ENCODE assay signal across 1 cellular context in genomic region chr6:107666084-107666981, GRCh38.
A peak's percentile ranks its signal among the peaks of the same experiment; 100 is the strongest.
TF ChIP-seq lines count a peak whose summit lies in the region.

No MANE protein-coding gene starts in this region.

TF ChIP-seq in HEK293, 187 proteins besides CTCF, POLR2A, EP300 and RAD21 (continued from another document and continues in another):
- TF ChIP-seq ZBTB10 (tag by site-specific recombination; IDR thresholded peaks at IDR 0.05), result no peak
- no peak for TF ChIP-seq ZNF114 (tag by site-specific recombination; IDR thresholded peaks at IDR 0.05)
- TF ChIP-seq ZEB2 (tag by site-specific recombination; IDR thresholded peaks at IDR 0.05), result peak; percentile 90
- no peak for TF ChIP-seq ZNF510 (tag by site-specific recombination; IDR thresholded peaks at IDR 0.05; ENCODE audit: insufficient replicate concordance)
- peak; percentile 42; the same call in 1 of the 2 replicates for TF ChIP-seq PRDM10 (tag by site-specific recombination; IDR thresholded peaks at IDR 0.05)
- peak; percentile 78 for TF ChIP-seq INSM2 (tag by site-specific recombination; IDR thresholded peaks at IDR 0.05)
- TF ChIP-seq ZSCAN5A (tag by site-specific recombination; IDR thresholded peaks at IDR 0.05), result no peak
- TF ChIP-seq MYNN (tag by site-specific recombination; IDR thresholded peaks at IDR 0.05; ENCODE audit: borderline replicate concordance), result peak; percentile 50; the same call in 1 of the 2 replicates
- no peak for TF ChIP-seq HIC1 (tag by site-specific recombination; IDR thresholded peaks at IDR 0.05)
- TF ChIP-seq ELK4 (IDR thresholded peaks at IDR 0.05; ENCODE audit: borderline replicate concordance, low read depth, low read length), result no peak
- 0 out of 2 replicates have a peak, but pooled peaks have one; percentile 15 for TF ChIP-seq ZNF391 (tag by site-specific recombination; IDR thresholded peaks at IDR 0.05; ENCODE audit: borderline replicate concordance, low read depth)
- peak; percentile 67; the same call in 1 of the 2 replicates for TF ChIP-seq ZNF501 (tag by site-specific recombination; IDR thresholded peaks at IDR 0.05)
- TF ChIP-seq ZFHX2 (tag by site-specific recombination; conservative IDR thresholded peaks at IDR 0.05), result no peak
- TF ChIP-seq ZBTB44 (tag by site-specific recombination; IDR thresholded peaks at IDR 0.05), result peak; percentile 4; the same call in 1 of the 2 replicates
- TF ChIP-seq ZNF792 (tag by site-specific recombination; IDR thresholded peaks at IDR 0.05), result no peak
- peak; percentile 87 for TF ChIP-seq ZBTB17 (tag by site-specific recombination; IDR thresholded peaks at IDR 0.05)
- TF ChIP-seq ZNF639 (tag by site-specific recombination; IDR thresholded peaks at IDR 0.05), result peak; percentile 54; the same call in 1 of the 2 replicates
- no peak for TF ChIP-seq ZNF354C (tag by site-specific recombination; IDR thresholded peaks at IDR 0.05; ENCODE audit: borderline replicate concordance, low read depth)
- TF ChIP-seq KLF9 (tag by site-specific recombination; IDR thresholded peaks at IDR 0.05; ENCODE audit: low read depth), result no peak
- TF ChIP-seq ZIC2 (tag by site-specific recombination; IDR thresholded peaks at IDR 0.05), result no peak
- no peak for TF ChIP-seq KLF16 (tag by site-specific recombination; IDR thresholded peaks at IDR 0.05)
- TF ChIP-seq ZNF18 (tag by site-specific recombination; IDR thresholded peaks at IDR 0.05), result 0 out of 2 replicates have a peak, but pooled peaks have one; percentile 27
- peak; percentile 95 for TF ChIP-seq ZNF843 (tag by site-specific recombination; IDR thresholded peaks at IDR 0.05)
- TF ChIP-seq ZNF280D (tag by site-specific recombination; IDR thresholded peaks at IDR 0.05), result no peak
- no peak for TF ChIP-seq REPIN1 (tag by site-specific recombination; IDR thresholded peaks at IDR 0.05; ENCODE audit: low read depth)
- TF ChIP-seq ZNF513 (tag by site-specific recombination; IDR thresholded peaks at IDR 0.05), result no peak
- TF ChIP-seq OSR2 (tag by site-specific recombination; IDR thresholded peaks at IDR 0.05), result peak; percentile 95
- no peak for TF ChIP-seq ZBTB7A (tag by site-specific recombination; IDR thresholded peaks at IDR 0.05; ENCODE audit: low read depth)
- TF ChIP-seq MZF1 (tag by site-specific recombination; IDR thresholded peaks at IDR 0.05; ENCODE audit: borderline replicate concordance), result no peak
